Comparison of ENCODE assay signal across 8 cellular contexts in genomic region chr12:6608592-6609311, GRCh38. TPM values are rescaled to one million over a fixed set of nuclear protein-coding genes. Genes with fewer than 3 reads are reported as not detected.
DNase-seq lines count a peak whose midpoint lies in the region; ATAC-seq and TF ChIP-seq lines count a peak whose summit lies in the region.
"Had no signal": no experiment of that assay in that cellular context is flagged by ENCODE, and none has a peak within 500 bp of the region (broad histone marks: within the 10 kb centered on the region; RNA-seq: fewer than 3 reads in every experiment).

No MANE protein-coding gene starts in this region.

- no peak overlapping the region for H3K4me3 Mint-ChIP-seq in HFFc6

- no peaks in the 10 kb centered on the region for H3K9me3 ChIP-seq in Peyer's patch
- H3K9me3 ChIP-seq in esophagus muscularis mucosa = no peaks in the 10 kb centered on the region
- no peaks in the 10 kb centered on the region for H3K9me3 ChIP-seq in spleen

- TF ChIP-seq POLR2A in Peyer's patch (IDR thresholded peaks at IDR 0.05) (no peak), esophagus muscularis mucosa (IDR thresholded peaks at IDR 0.05; ENCODE audit: low read depth) (no peak), spleen (IDR thresholded peaks at IDR 0.05) (no peak), GM18505 (IDR thresholded peaks at IDR 0.05; ENCODE audit: borderline replicate concordance, extremely low read depth, insufficient read depth, insufficient read length) (no peak)

- intact Hi-C loops in esophagus muscularis mucosa (cut with DNase I) (no loop called here), spleen (cut with DNase I; ENCODE audit: low total_unique reads) (no loop called here)

- H3K4me3 ChIP-seq in Peyer's patch (no peak overlapping the region), esophagus muscularis mucosa (no peak overlapping the region), spleen (no peak overlapping the region)

- H3K36me3 Mint-ChIP-seq in HFFc6 (ENCODE audit: low read depth) = peaks cover 17% of the 10 kb centered on the region

- ATAC-seq in GM18505 (IDR thresholded peaks at IDR 0.05; ENCODE audit: unreplicated experiment) = no peak

- no peak overlapping the region for H3K27ac Mint-ChIP-seq in HFFc6
- H3K27ac Mint-ChIP-seq: brain had no signal

- no peaks in the 10 kb centered on the region for H3K9me3 Mint-ChIP-seq in HFFc6

- H3K4me1 ChIP-seq in Peyer's patch = peaks cover 14 to 47% (median 36%) of the 10 kb centered on the region in 4 donors
- H3K4me1 ChIP-seq in esophagus muscularis mucosa = peaks cover 45 to 68% (median 61%) of the 10 kb centered on the region in 4 donors
- peaks cover 34 to 73% (median 51%) of the 10 kb centered on the region in 6 donors for H3K4me1 ChIP-seq in spleen

- H3K36me3 ChIP-seq in Peyer's patch (no peaks in the 10 kb centered on the region), esophagus muscularis mucosa (peaks cover 0 to 6% (median 0%) of the 10 kb centered on the region in 4 donors), spleen (peaks cover 0 to 12% (median 0%) of the 10 kb centered on the region in 6 donors)

- no peak for TF ChIP-seq EP300 in esophagus muscularis mucosa (IDR thresholded peaks at IDR 0.05)

- H3K27me3 ChIP-seq in Peyer's patch (no peaks in the 10 kb centered on the region), esophagus muscularis mucosa (no peaks in the 10 kb centered on the region), spleen (replicated peaks in 1 of 7) (no peaks in the 10 kb centered on the region)

- 61% methylated on average over 8 of the region's 8 CpGs for WGBS in esophagus muscularis mucosa
- 59 to 67% (median 59%) methylated on average over 8 of the region's 8 CpGs for WGBS in spleen, 5 donors

- H3K27ac ChIP-seq in Peyer's patch (peak overlapping the region; percentile 56 to 98 (median 92)), esophagus muscularis mucosa (replicated peaks in 1 of 4) (peak overlapping the region; percentile 95 to 99 (median 99)), spleen (peak overlapping the region; percentile 41 to 99 (median 88))

- no peaks in the 10 kb centered on the region; the same call in 1 of the 2 replicates for H3K27me3 Mint-ChIP-seq in HFFc6 (ENCODE audit: insufficient read depth)

- DNase-seq in HFFc6 = no peak
- no peak for DNase-seq in Peyer's patch
- DNase-seq in esophagus muscularis mucosa (ENCODE audit: extremely low spot score) = no peak
- DNase-seq in spleen = peak; percentile 83
- DNase-seq in NCI-H524 treated with DMSO at 0.1 percent for 48 hours (lab: John Stamatoyannopoulos, UW) = no peak
- no peak for DNase-seq in D341Med (ENCODE audit: low spot score)

- peaks cover 39% of the 10 kb centered on the region for H3K4me1 Mint-ChIP-seq in HFFc6 (ENCODE audit: low read depth)

- TF ChIP-seq CTCF in HFFc6 (IDR thresholded peaks at IDR 0.05) = peak; percentile 18; the same call in 1 of the 2 replicates
- TF ChIP-seq CTCF in Peyer's patch (IDR thresholded peaks at IDR 0.05) = no peak
- TF ChIP-seq CTCF in esophagus muscularis mucosa (IDR thresholded peaks at IDR 0.05) = no peak
- peak in 1 of 11 experiments; percentile 8 for TF ChIP-seq CTCF in spleen (IDR thresholded peaks at IDR 0.05 in 8 of 11, conservative IDR thresholded peaks at IDR 0.05 in 3 of 11)

RNA-seq across cellular contexts. Expression of gene CHD4, which starts 1.6 kb away (rescaled TPM):
- total RNA-seq in HFFc6 (2021; fragmentation: NEBNext Ultra II Directional; extraction: Animal tissue kit (Norgen Biotek cat#: 25700)) = 100 to 1,000 TPM; 167 to 193 (median 183) TPM
- total RNA-seq in Peyer's patch (100 to 1,000 TPM; 129 to 209 (median 167) TPM), esophagus muscularis mucosa (100 to 1,000 TPM; 189 to 226 (median 218) TPM), spleen (100 to 1,000 TPM; 202 to 272 (median 240) TPM)
- 100 to 1,000 TPM; 136 to 169 (median 154) TPM for polyA plus RNA-seq in spleen

RNA-seq across cellular contexts. Expression of gene LPAR5, which starts 27.0 kb away (rescaled TPM):
- not detected for total RNA-seq in HFFc6 (2021; fragmentation: NEBNext Ultra II Directional; extraction: Animal tissue kit (Norgen Biotek cat#: 25700))
- total RNA-seq in Peyer's patch = 10 to 100 TPM; 18.7 to 36.2 (median 25.3) TPM
- 1 to 10 TPM; 1.7 to 2.5 (median 1.8) TPM for total RNA-seq in esophagus muscularis mucosa
- 10 to 100 TPM; 12.9 to 26.6 (median 16.9) TPM for total RNA-seq in spleen
- 10 to 100 TPM; 10.9 to 16.0 (median 14.9) TPM for polyA plus RNA-seq in spleen

RNA-seq across cellular contexts. Expression of gene ACRBP, which starts 38.5 kb away (rescaled TPM):
- total RNA-seq in HFFc6 (2021; fragmentation: NEBNext Ultra II Directional; extraction: Animal tissue kit (Norgen Biotek cat#: 25700)) = not detected
- total RNA-seq in Peyer's patch (10 to 100 TPM in 2 of 4 donors, 1 to 10 TPM in 2; 5.1 to 12.1 (median 10.3) TPM), esophagus muscularis mucosa (1 to 10 TPM in 3 of 4 donors, under 1 TPM in 1; 0.97 to 6.2 (median 2.6) TPM), spleen (10 to 100 TPM; 13.2 to 41.7 (median 18.1) TPM)
- 1 to 10 TPM; 7.2 to 8.8 (median 7.3) TPM for polyA plus RNA-seq in spleen

RNA-seq across cellular contexts. Expression of gene NOP2, which starts 40.7 kb away (rescaled TPM):
- total RNA-seq in HFFc6 (2021; fragmentation: NEBNext Ultra II Directional; extraction: Animal tissue kit (Norgen Biotek cat#: 25700)) = 10 to 100 TPM; 39.5 to 60.5 (median 42.6) TPM
- total RNA-seq in Peyer's patch (100 to 1,000 TPM in 1 of 4 donors, 10 to 100 TPM in 3; 21.4 to 135 (median 43.6) TPM), esophagus muscularis mucosa (10 to 100 TPM; 17.9 to 32.3 (median 19.5) TPM), spleen (10 to 100 TPM; 37.0 to 58.7 (median 47.5) TPM)
- polyA plus RNA-seq in spleen = 10 to 100 TPM; 25.8 to 40.7 (median 37.6) TPM

RNA-seq across cellular contexts. Expression of gene IFFO1, which starts 52.9 kb away (rescaled TPM):
- 10 to 100 TPM; 25.9 to 35.6 (median 29.2) TPM for total RNA-seq in HFFc6 (2021; fragmentation: NEBNext Ultra II Directional; extraction: Animal tissue kit (Norgen Biotek cat#: 25700))
- total RNA-seq in Peyer's patch = 10 to 100 TPM in 2 of 4 donors, 1 to 10 TPM in 2; 7.8 to 50.3 (median 9.5) TPM
- total RNA-seq in esophagus muscularis mucosa = 10 to 100 TPM; 12.1 to 26.2 (median 20.8) TPM
- 10 to 100 TPM; 32.2 to 51.2 (median 39.7) TPM for total RNA-seq in spleen
- polyA plus RNA-seq in spleen = 10 to 100 TPM; 27.8 to 78.3 (median 63.2) TPM
